Comparison of ENCODE assay signal across 1 cellular context in genomic region chr15:29921130-29921601, GRCh38.
TF ChIP-seq lines count a peak whose summit lies in the region.

No MANE protein-coding gene starts in this region.

TF ChIP-seq in WTC11, 78 proteins besides CTCF, POLR2A, EP300 and RAD21 (continued from another document):
- TF ChIP-seq HMGXB4 (CRISPR knock-in tag; IDR thresholded peaks at IDR 0.05) (no peak), ZNF671 (CRISPR knock-in tag; IDR thresholded peaks at IDR 0.05) (no peak), TEAD1 (CRISPR knock-in tag; IDR thresholded peaks at IDR 0.05) (0 out of 2 replicates have a peak, but pooled peaks have one; percentile 24), NFYB (CRISPR knock-in tag; conservative IDR thresholded peaks at IDR 0.05; ENCODE audit: low read depth) (no peak), ZNF281 (CRISPR knock-in tag; IDR thresholded peaks at IDR 0.05) (no peak), PREB (CRISPR knock-in tag; IDR thresholded peaks at IDR 0.05; ENCODE audit: borderline replicate concordance) (no peak)
